In the genomic region with DNA sequence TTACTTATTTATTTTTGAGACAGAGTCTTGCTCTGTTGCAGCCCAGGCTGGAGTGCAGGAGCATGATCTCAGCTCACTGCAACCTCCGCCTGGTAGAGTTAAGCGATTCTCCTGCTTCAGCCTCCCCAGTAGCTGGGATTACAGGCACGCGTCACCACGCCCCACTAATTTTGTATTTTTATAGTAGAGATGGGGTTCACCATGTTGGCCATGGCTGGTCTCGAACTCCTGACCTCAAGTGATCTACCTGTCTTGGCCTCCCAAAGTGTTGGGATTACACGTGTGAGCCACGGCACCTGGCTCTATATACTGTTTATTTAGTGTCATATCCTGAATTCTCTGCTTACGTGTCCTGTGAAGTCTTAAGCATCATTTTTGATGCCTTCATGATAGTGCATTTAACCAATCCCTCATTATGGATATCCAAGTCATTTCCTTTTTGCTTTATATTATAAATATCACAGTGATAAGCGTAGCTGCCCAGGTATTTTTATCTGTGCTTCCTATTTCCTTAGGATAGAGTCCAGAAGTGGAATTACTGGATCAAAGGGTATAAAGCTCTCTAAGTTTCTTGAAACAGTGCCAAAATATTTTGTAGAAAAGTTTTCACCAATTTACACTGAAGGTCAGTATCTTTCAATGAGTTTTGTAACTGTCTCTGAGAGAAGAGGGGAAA, we compare ENCODE assay signal across 8 cellular contexts. TPM values are rescaled to one million over a fixed set of nuclear protein-coding genes. Genes with fewer than 3 reads are reported as not detected.
DNase-seq lines count a peak whose midpoint lies in the region; ATAC-seq and TF ChIP-seq lines count a peak whose summit lies in the region.

No MANE protein-coding gene starts in this region.

- no peaks in the 10 kb centered on the region for H3K27me3 Mint-ChIP-seq in activated CD4-positive, alpha-beta T cell treated with anti-CD3 and anti-CD28 coated beads, Interleukin-2, amount 10 ng/mL, durations not matched to agents 7 days and 5 days

- POLR2A ChIA-PET in activated CD4-positive, alpha-beta T cell treated with anti-CD3 and anti-CD28 coated beads, Interleukin-2, amount 10 ng/mL, durations not matched to agents 7 days and 5 days (lab: Charles Lee), result no interaction called here

- H3K36me3 ChIP-seq in left lung (peaks cover 0 to 12% of the 10 kb centered on the region in 2 donors), testis (ENCODE audit: low read depth, missing control alignments) (no peaks in the 10 kb centered on the region)

- WGBS in testis, 2 donors, result 74 to 86% methylated on average over 10 of the region's 10 CpGs

- peak overlapping the region; percentile 94 for H3K27ac Mint-ChIP-seq in activated CD4-positive, alpha-beta T cell treated with anti-CD3 and anti-CD28 coated beads, Interleukin-2, amount 10 ng/mL, durations not matched to agents 7 days and 5 days

- no peak for TF ChIP-seq POLR2A in testis (IDR thresholded peaks at IDR 0.05)

- H3K9me3 ChIP-seq in left lung (no peaks in the 10 kb centered on the region), testis (no peaks in the 10 kb centered on the region)

- intact Hi-C loops in left lung (cut with DNase I) (no loop called here), testis (cut with DNase I; ENCODE audit: low total_unique reads) (no loop called here)

- CTCF ChIA-PET in activated CD4-positive, alpha-beta T cell treated with anti-CD3 and anti-CD28 coated beads, Interleukin-2, amount 10 ng/mL, durations not matched to agents 7 days and 5 days (lab: Charles Lee), result interaction anchor here (0.5 to 1.8 kb wide), 4 partner anchors 34 to 342 kb away, joined by 4 to 5 read pairs (median 4); no protein-coding TSS in a partner anchor

- in situ Hi-C loops in astrocyte of the cerebellum (cut with HindIII; ENCODE audit: low sequenced_read_pairs), result no loop called here

- no peak for ATAC-seq in left lung

- peak overlapping the region; percentile 91 for H3K4me3 Mint-ChIP-seq in activated CD4-positive, alpha-beta T cell treated with anti-CD3 and anti-CD28 coated beads, Interleukin-2, amount 10 ng/mL, durations not matched to agents 7 days and 5 days

- H3K4me1 ChIP-seq in left lung, result peaks cover 19 to 45% of the 10 kb centered on the region in 2 donors
- H3K4me1 ChIP-seq in testis, result peaks cover 24% of the 10 kb centered on the region

- H3K27ac ChIP-seq in left lung, result peak overlapping the region; percentile 88 to 91
- H3K27ac ChIP-seq in testis, result peak overlapping the region; percentile 8 to 98

- H3K4me3 ChIP-seq in astrocyte of the cerebellum (ENCODE audit: low read depth, low read length), result peak overlapping the region; percentile 78
- H3K4me3 ChIP-seq in left lung, result peak overlapping the region; percentile 18 to 88
- H3K4me3 ChIP-seq in testis, result peak overlapping the region; percentile 97 to 99

- H3K36me3 Mint-ChIP-seq in activated CD4-positive, alpha-beta T cell treated with anti-CD3 and anti-CD28 coated beads, Interleukin-2, amount 10 ng/mL, durations not matched to agents 7 days and 5 days (ENCODE audit: low read depth), result peaks cover under 1% of the 10 kb centered on the region

- TF ChIP-seq CTCF in astrocyte of the cerebellum (IDR thresholded peaks at IDR 0.05; ENCODE audit: low read depth, low read length, missing control alignments) (no peak), left lung (IDR thresholded peaks at IDR 0.05) (no peak), testis (IDR thresholded peaks at IDR 0.05) (no peak)

- DNase-seq in activated CD4-positive, alpha-beta T cell treated with anti-CD3 and anti-CD28 coated beads, Interleukin-2, amount 10 ng/mL, durations not matched to agents 7 days and 5 days, result no peak
- DNase-seq in activated CD4-positive, alpha-beta T cell treated with anti-CD3 and anti-CD28 coated beads, Interleukin-2, amount 50 U/mL, for 4 hours, result no peak
- DNase-seq in astrocyte of the cerebellum (ENCODE audit: low read depth) (no peak), left lung (no peak), testis (peak; percentile 12), retina (no peak), COLO668 (lab: John Stamatoyannopoulos, UW; ENCODE audit: unreplicated experiment) (no peak)
- DNase-seq in activated CD4-positive, alpha-beta T cell treated with anti-CD3 and anti-CD28 coated beads, Interleukin-2, amount 50 U/mL, for 48 hours, result no peak

- peaks cover 32% of the 10 kb centered on the region for H3K4me1 Mint-ChIP-seq in activated CD4-positive, alpha-beta T cell treated with anti-CD3 and anti-CD28 coated beads, Interleukin-2, amount 10 ng/mL, durations not matched to agents 7 days and 5 days

- no peaks in the 10 kb centered on the region for H3K9me3 Mint-ChIP-seq in activated CD4-positive, alpha-beta T cell treated with anti-CD3 and anti-CD28 coated beads, Interleukin-2, amount 10 ng/mL, durations not matched to agents 7 days and 5 days

- H3K27me3 ChIP-seq in left lung (no peaks in the 10 kb centered on the region), testis (no peaks in the 10 kb centered on the region)

RNA-seq across cellular contexts. Expression of a gene that starts 0.9 kb away (rescaled TPM):
- 10 to 100 TPM; 28.6 to 30.9 TPM for total RNA-seq in activated CD4-positive, alpha-beta T cell treated with anti-CD3 and anti-CD28 coated beads, Interleukin-2, amount 10 ng/mL, durations not matched to agents 7 days and 5 days
- total RNA-seq in left lung, result 100 to 1,000 TPM in 1 of 2 donors, 10 to 100 TPM in 1; 66.1 to 112 TPM
- total RNA-seq in testis, result 100 to 1,000 TPM in 1 of 2 donors, 10 to 100 TPM in 1; 93.8 to 129 TPM
- 69.5 TPM for polyA plus RNA-seq in testis (ENCODE audit: insufficient read depth, low read depth, low replicate concordance)

RNA-seq across cellular contexts. Expression of a gene that starts 21.5 kb away (rescaled TPM):
- total RNA-seq in activated CD4-positive, alpha-beta T cell treated with anti-CD3 and anti-CD28 coated beads, Interleukin-2, amount 10 ng/mL, durations not matched to agents 7 days and 5 days, result 1 to 10 TPM; 2.0 to 3.1 TPM
- total RNA-seq in left lung (100 to 1,000 TPM; 505 to 763 TPM), testis (100 to 1,000 TPM; 167 to 187 TPM)
- 800 TPM for polyA plus RNA-seq in testis (ENCODE audit: insufficient read depth, low read depth, low replicate concordance)

RNA-seq across cellular contexts. Expression of a gene that starts 33.6 kb away (rescaled TPM):
- total RNA-seq in activated CD4-positive, alpha-beta T cell treated with anti-CD3 and anti-CD28 coated beads, Interleukin-2, amount 10 ng/mL, durations not matched to agents 7 days and 5 days, result 10 to 100 TPM; 48.4 to 52.1 TPM
- 10 to 100 TPM; 78.1 to 82.3 TPM for total RNA-seq in left lung
- total RNA-seq in testis, result 100 to 1,000 TPM; 150 to 156 TPM
- 66.5 TPM for polyA plus RNA-seq in testis (ENCODE audit: insufficient read depth, low read depth, low replicate concordance)

RNA-seq across cellular contexts. Expression of a gene that starts 54.2 kb away (rescaled TPM):
- total RNA-seq in activated CD4-positive, alpha-beta T cell treated with anti-CD3 and anti-CD28 coated beads, Interleukin-2, amount 10 ng/mL, durations not matched to agents 7 days and 5 days, result 100 to 1,000 TPM; 187 to 224 TPM
- total RNA-seq in left lung, result 10 to 100 TPM; 65.8 to 77.8 TPM
- total RNA-seq in testis, result 10 to 100 TPM; 57.7 to 66.5 TPM
- polyA plus RNA-seq in testis (ENCODE audit: insufficient read depth, low read depth, low replicate concordance), result 52.0 TPM

RNA-seq across cellular contexts. Expression of a gene that starts 54.8 kb away (rescaled TPM):
- 10 to 100 TPM; 22.2 to 23.8 TPM for total RNA-seq in activated CD4-positive, alpha-beta T cell treated with anti-CD3 and anti-CD28 coated beads, Interleukin-2, amount 10 ng/mL, durations not matched to agents 7 days and 5 days
- total RNA-seq in left lung (10 to 100 TPM; 21.5 to 22.3 TPM), testis (10 to 100 TPM; 37.8 to 48.9 TPM)
- polyA plus RNA-seq in testis (ENCODE audit: insufficient read depth, low read depth, low replicate concordance), result 44.9 TPM

Comparison
In these comparisons a context has a peak if more than half of its experiments do, and no peak if none do; other contexts are left out.
1. RNA of a gene that starts 21.5 kb away (total RNA-seq): 505 to 763 TPM in left lung and 167 to 187 TPM in testis; 2.0 to 3.1 TPM in activated CD4-positive, alpha-beta T cell treated with anti-CD3 and anti-CD28 coated beads, Interleukin-2, amount 10 ng/mL, durations not matched to agents 7 days and 5 days; every median in the first group is over 10 times any median in the second.
2. Peak in every context shown above with its lines, with median percentiles within 50 percentile points of each other: H3K4me3 ChIP-seq.